In the genomic region with DNA sequence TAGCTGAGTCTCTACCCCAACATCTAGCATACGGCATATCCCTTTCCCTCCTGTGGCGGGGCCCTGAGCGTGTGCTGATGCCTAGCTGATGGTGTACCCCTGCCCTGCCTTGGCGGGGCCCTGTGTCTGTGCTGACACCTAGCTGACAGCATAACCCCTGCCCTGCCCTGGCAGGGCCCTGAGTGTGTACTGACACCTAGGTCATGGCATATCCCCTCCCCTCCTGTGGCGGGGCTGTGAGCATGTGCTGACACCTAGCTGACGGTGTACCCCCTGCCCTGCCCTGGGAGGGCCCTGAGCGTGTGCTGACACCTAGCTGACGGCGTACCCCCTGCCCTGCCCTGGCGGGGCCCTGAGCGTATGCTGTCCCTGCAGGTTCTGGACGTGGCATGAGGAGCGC, we compare ENCODE assay signal across 11 cellular contexts.
"Had no signal": no experiment of that assay in that cellular context is flagged by ENCODE, and none has a peak within 500 bp of the region (broad histone marks: within the 10 kb centered on the region; RNA-seq: fewer than 3 reads in every experiment).

No MANE protein-coding gene starts in this region.

- H3K9me3 Mint-ChIP-seq: activated B cell treated with CpG ODN at 0.5 μM for 24 hours, neural crest cell had no signal

- H3K36me3 ChIP-seq: adrenal gland, cardiac muscle cell, pancreas, transverse colon, vagina had no signal

- H3K4me1 ChIP-seq: adrenal gland, pancreas, transverse colon, vagina had no signal

- H3K9me3 ChIP-seq: adrenal gland, pancreas, transverse colon, vagina had no signal

- H3K27me3 ChIP-seq: adrenal gland, cardiac muscle cell, pancreas, transverse colon, vagina had no signal

- H3K27me3 Mint-ChIP-seq: activated B cell treated with CpG ODN at 0.5 μM for 24 hours had no signal

- H3K4me3 ChIP-seq: adrenal gland, cardiac muscle cell, lung, pancreas, transverse colon, vagina had no signal

- H3K4me3 Mint-ChIP-seq: activated B cell treated with CpG ODN at 0.5 μM for 24 hours, neural crest cell had no signal

- H3K27ac ChIP-seq: adrenal gland, cardiac muscle cell, pancreas, transverse colon, vagina had no signal

- ATAC-seq: esophagus mucosa, pancreas, sciatic nerve had no signal

- H3K4me1 Mint-ChIP-seq: neural crest cell had no signal

- DNase-seq: activated B cell treated with CpG ODN at 0.5 μM for 24 hours, adrenal gland, midbrain, pancreas, transverse colon had no signal
